8 cellular contexts compared by ENCODE assay signal in the genomic region with DNA sequence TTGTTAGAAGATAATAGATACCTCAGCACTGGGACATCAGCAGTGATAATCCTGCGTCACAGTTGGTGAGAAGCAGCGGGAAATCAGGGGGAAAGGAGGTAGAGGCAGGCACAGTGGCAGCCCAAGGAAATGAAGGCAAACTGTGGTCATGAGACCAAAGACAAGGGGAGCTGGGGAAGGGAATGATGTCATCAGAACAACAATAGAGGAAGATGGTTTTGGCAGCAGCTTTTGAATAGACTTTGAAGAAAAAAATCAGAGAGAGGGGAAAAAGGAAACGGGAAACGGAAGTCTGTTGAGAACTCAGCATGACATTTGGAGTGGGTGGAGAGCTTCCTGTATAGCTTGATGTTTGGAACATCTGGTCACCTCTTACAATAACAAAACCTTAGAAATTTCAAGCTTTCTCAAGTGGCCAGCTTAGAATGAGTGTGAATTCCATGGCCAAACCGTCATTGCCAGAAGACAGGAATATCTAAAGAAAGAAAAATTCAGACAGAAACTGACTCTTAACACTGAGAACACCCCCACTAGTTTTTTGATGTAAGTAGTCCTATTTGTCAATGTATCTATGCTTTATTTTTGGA. TPM values are rescaled to one million over a fixed set of nuclear protein-coding genes. Genes with fewer than 3 reads are reported as not detected.
DNase-seq lines count a peak whose midpoint lies in the region; ATAC-seq and TF ChIP-seq lines count a peak whose summit lies in the region.

No MANE protein-coding gene starts in this region.

- H3K27ac ChIP-seq in KOPT-K1 (ENCODE audit: low read depth, low read length, poor library complexity, severe bottlenecking) = peak overlapping the region; percentile 67

- no peaks in the 10 kb centered on the region for H3K36me3 ChIP-seq in KOPT-K1 (ENCODE audit: insufficient read depth, low read length)

- peak overlapping the region; percentile 47 for H3K27ac Mint-ChIP-seq in activated T-cell treated with anti-CD3 and anti-CD28 coated beads, Interleukin-2, amount 50 U/mL, for 72 hours

- H3K9me3 ChIP-seq in KOPT-K1 (ENCODE audit: insufficient read depth, low read length, poor library complexity, severe bottlenecking) = no peaks in the 10 kb centered on the region

- H3K4me3 Mint-ChIP-seq in activated T-cell treated with anti-CD3 and anti-CD28 coated beads, Interleukin-2, amount 50 U/mL, for 72 hours = peak overlapping the region; percentile 27 to 58

- peak; percentile 47 for DNase-seq in NCI-H2029 (lab: John Stamatoyannopoulos, UW)
- DNase-seq in NCI-H2029 treated with DMSO at 0.1 percent for 48 hours (lab: John Stamatoyannopoulos, UW) = no peak
- DNase-seq in activated T-cell treated with anti-CD3 and anti-CD28 coated beads, Interleukin-2, amount 50 U/mL, for 72 hours = peak in 1 of 2 donors; percentile 12
- DNase-seq in kidney tubule cell (ENCODE audit: low spot score) = peak; percentile 46
- no peak for DNase-seq in NCI-H1930 (lab: John Stamatoyannopoulos, UW)
- DNase-seq in omental fat pad (ENCODE audit: low spot score) = no peak

- no peak for TF ChIP-seq CTCF in omental fat pad (IDR thresholded peaks at IDR 0.05)

- no peaks in the 10 kb centered on the region for H3K9me3 Mint-ChIP-seq in activated T-cell treated with anti-CD3 and anti-CD28 coated beads, Interleukin-2, amount 50 U/mL, for 72 hours

- no peaks in the 10 kb centered on the region for H3K27me3 Mint-ChIP-seq in activated T-cell treated with anti-CD3 and anti-CD28 coated beads, Interleukin-2, amount 50 U/mL, for 72 hours (ENCODE audit: low read depth)

- no peaks in the 10 kb centered on the region for H3K36me3 Mint-ChIP-seq in activated T-cell treated with anti-CD3 and anti-CD28 coated beads, Interleukin-2, amount 50 U/mL, for 72 hours (ENCODE audit: insufficient read depth in 2 of 2)

- peak; percentile 66 for ATAC-seq in GM21723 (IDR thresholded peaks at IDR 0.05; ENCODE audit: unreplicated experiment)
- ATAC-seq in activated T-cell treated with anti-CD3 and anti-CD28 coated beads, Interleukin-2, amount 50 U/mL, for 72 hours (replicated peaks in 1 of 2) = peak; percentile 64 to 77
- ATAC-seq in omental fat pad (ENCODE audit: low FRiP score) = no peak

- peaks cover 32% of the 10 kb centered on the region for H3K4me1 Mint-ChIP-seq in activated T-cell treated with anti-CD3 and anti-CD28 coated beads, Interleukin-2, amount 50 U/mL, for 72 hours (ENCODE audit: low read depth)

RNA-seq across cellular contexts. Expression of a gene that starts 18.4 kb away (rescaled TPM):
- 10 to 100 TPM; 15.3 to 22.5 TPM for total RNA-seq in activated T-cell treated with anti-CD3 and anti-CD28 coated beads, Interleukin-2, amount 50 U/mL, for 72 hours
- total RNA-seq in omental fat pad = 100 to 1,000 TPM in 2 of 4 donors, 10 to 100 TPM in 2; 75.2 to 149 (median 108) TPM

Comparison
In these comparisons a context has a peak if more than half of its experiments do, and no peak if none do; other contexts are left out.
1. DNase-seq: peak in NCI-H2029 (single experiment) and kidney tubule cell (single experiment); none in NCI-H2029 treated with DMSO at 0.1 percent for 48 hours (single experiment), NCI-H1930 (0 of 2) and omental fat pad (single experiment).